12 cellular contexts compared by ENCODE assay signal in genomic region chr2:160477032-160477431, GRCh38.
"Had no signal": no experiment of that assay in that cellular context is flagged by ENCODE, and none has a peak within 500 bp of the region (broad histone marks: within the 10 kb centered on the region; RNA-seq: fewer than 3 reads in every experiment).

No MANE protein-coding gene starts in this region.

- DNase-seq: foreskin keratinocyte; head of caudate nucleus; mammary epithelial cell; nephron progenitor cell; pancreas; stimulated activated CD4-positive, alpha-beta T cell treated with anti-CD3 and anti-CD28 coated beads, Interleukin-4, amount 100 ng/mL, for 24 hours; stimulated activated naive CD8-positive, alpha-beta T cell treated with anti-CD3 and anti-CD28 coated beads, Interleukin-15, amount 100 ng/mL, for 72 hours; testis had no signal

- H3K27me3 Mint-ChIP-seq: activated naive CD8-positive, alpha-beta T cell; stimulated activated naive CD8-positive, alpha-beta T cell treated with anti-CD3 and anti-CD28 coated beads, Interleukin-15, amount 100 ng/mL, for 72 hours had no signal

- H3K4me3 ChIP-seq: esophagus muscularis mucosa, pancreas, testis had no signal

- H3K4me3 Mint-ChIP-seq: activated naive CD8-positive, alpha-beta T cell; activated T-helper 1 cell treated with anti-CD3 and anti-CD28 coated beads, Interleukin-12 subunit alpha, Interleukin-12 subunit beta, Interleukin-2, Interleukin-4 antibody, amounts not matched to agents 30 ng/mL and 10 ng/mL and 1 ng/mL, durations not matched to agents 14 hours and 24 hours and 36 hours; nephron progenitor cell; stimulated activated naive CD8-positive, alpha-beta T cell treated with anti-CD3 and anti-CD28 coated beads, Interleukin-15, amount 100 ng/mL, for 72 hours had no signal

- H3K36me3 ChIP-seq: esophagus muscularis mucosa, pancreas had no signal

- H3K27ac Mint-ChIP-seq: activated naive CD8-positive, alpha-beta T cell; activated T-helper 1 cell treated with anti-CD3 and anti-CD28 coated beads, Interleukin-12 subunit alpha, Interleukin-12 subunit beta, Interleukin-2, Interleukin-4 antibody, amounts not matched to agents 30 ng/mL and 10 ng/mL and 1 ng/mL, durations not matched to agents 14 hours and 24 hours and 36 hours; nephron progenitor cell; stimulated activated naive CD8-positive, alpha-beta T cell treated with anti-CD3 and anti-CD28 coated beads, Interleukin-15, amount 100 ng/mL, for 72 hours had no signal

- H3K9me3 ChIP-seq: esophagus muscularis mucosa, pancreas, testis had no signal

- H3K27me3 ChIP-seq: esophagus muscularis mucosa, foreskin keratinocyte, pancreas, testis had no signal

- H3K9me3 Mint-ChIP-seq: activated T-helper 1 cell treated with anti-CD3 and anti-CD28 coated beads, Interleukin-12 subunit alpha, Interleukin-12 subunit beta, Interleukin-2, Interleukin-4 antibody, amounts not matched to agents 30 ng/mL and 10 ng/mL and 1 ng/mL, durations not matched to agents 14 hours and 24 hours and 36 hours; stimulated activated naive CD8-positive, alpha-beta T cell treated with anti-CD3 and anti-CD28 coated beads, Interleukin-15, amount 100 ng/mL, for 72 hours had no signal

- H3K27ac ChIP-seq: esophagus muscularis mucosa, foreskin keratinocyte, pancreas, testis had no signal

- ATAC-seq: foreskin keratinocyte; left lobe of liver; pancreas; stimulated activated naive CD8-positive, alpha-beta T cell treated with anti-CD3 and anti-CD28 coated beads, Interleukin-15, amount 100 ng/mL, for 72 hours had no signal

- H3K4me1 ChIP-seq: testis had no signal
